Comparison of ENCODE assay signal across 10 cellular contexts in the genomic region with DNA sequence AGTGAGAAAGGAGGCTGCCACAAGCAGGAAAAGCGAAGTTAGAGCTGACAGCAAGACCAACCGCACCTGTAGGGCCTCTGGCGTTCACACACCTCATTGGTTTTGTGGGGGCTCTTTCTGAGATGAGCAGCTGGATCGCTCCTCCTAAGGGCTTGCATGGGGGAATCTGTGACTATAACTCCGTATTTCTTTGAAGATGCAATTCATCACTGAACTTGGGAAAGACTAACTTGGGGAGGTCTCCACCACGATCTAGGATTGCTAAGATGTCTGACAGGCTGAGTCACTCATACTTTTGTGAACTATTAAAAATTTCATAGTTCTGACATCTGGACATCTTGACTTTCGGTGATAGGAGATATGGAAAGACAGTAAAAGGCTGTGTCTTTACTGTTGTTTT.
DNase-seq lines count a peak whose midpoint lies in the region; ATAC-seq and TF ChIP-seq lines count a peak whose summit lies in the region.
"Had no signal": no experiment of that assay in that cellular context is flagged by ENCODE, and none has a peak within 500 bp of the region (broad histone marks: within the 10 kb centered on the region; RNA-seq: fewer than 3 reads in every experiment).

No MANE protein-coding gene starts in this region.

- peaks cover 15 to 58% (median 32%) of the 10 kb centered on the region in 3 donors for H3K4me1 ChIP-seq in esophagus squamous epithelium
- peaks cover 3% of the 10 kb centered on the region; the same call in 1 of the 2 replicates for H3K4me1 ChIP-seq in HAP-1

- no peak for TF ChIP-seq POLR2A in esophagus squamous epithelium (IDR thresholded peaks at IDR 0.05)

- H3K36me3 ChIP-seq in esophagus squamous epithelium = peaks cover 0 to 16% (median 0%) of the 10 kb centered on the region in 3 donors
- H3K36me3 ChIP-seq in HAP-1 (replicated peaks) = no peaks in the 10 kb centered on the region

- H3K27ac Mint-ChIP-seq in osteocyte (ENCODE audit: unreplicated experiment) (peak overlapping the region; percentile 80), endothelial cell (ENCODE audit: unreplicated experiment) (no peak overlapping the region)

- H3K4me1 Mint-ChIP-seq in osteocyte (ENCODE audit: unreplicated experiment) (peaks cover 33% of the 10 kb centered on the region), endothelial cell (ENCODE audit: unreplicated experiment) (peaks cover 46% of the 10 kb centered on the region)

- no peaks in the 10 kb centered on the region for H3K9me3 ChIP-seq in esophagus squamous epithelium
- no peaks in the 10 kb centered on the region for H3K9me3 ChIP-seq in HAP-1

- WGBS in esophagus squamous epithelium, 2 donors = 78 to 81% methylated on average over 7 of the region's 7 CpGs

- in situ Hi-C loops in HAP-1 (cut with MboI; ENCODE audit: low sequenced_read_pairs) = no loop called here

- no peaks in the 10 kb centered on the region for H3K27me3 Mint-ChIP-seq in osteocyte (ENCODE audit: unreplicated experiment)
- peaks cover 6% of the 10 kb centered on the region for H3K27me3 Mint-ChIP-seq in endothelial cell (ENCODE audit: unreplicated experiment)
- H3K27me3 Mint-ChIP-seq: T-cell had no signal

- DNase-seq in Daoy (ENCODE audit: low read depth) = peak; percentile 19
- peak; percentile 89 for DNase-seq in NCI-H226
- no peak for DNase-seq in esophagus squamous epithelium (lab: John Stamatoyannopoulos, UW)
- no peak for DNase-seq in osteocyte (ENCODE audit: extremely low spot score, unreplicated experiment)
- no peak for DNase-seq in NCI-H1092 (lab: John Stamatoyannopoulos, UW)
- no peak for DNase-seq in HAP-1 (ENCODE audit: low spot score in 2 of 2)
- no peak for DNase-seq in endothelial cell (ENCODE audit: low spot score)
- DNase-seq: effector memory CD4-positive, alpha-beta T cell; T-cell had no signal

- H3K27ac ChIP-seq in esophagus squamous epithelium = peak overlapping the region in 3 of 4 donors; percentile 17 to 77 (median 59)

- ATAC-seq in HG02970 (IDR thresholded peaks at IDR 0.05; ENCODE audit: low FRiP score, unreplicated experiment) = no peak

- peaks cover 2% of the 10 kb centered on the region for H3K36me3 Mint-ChIP-seq in osteocyte (ENCODE audit: unreplicated experiment)
- peaks cover 26% of the 10 kb centered on the region for H3K36me3 Mint-ChIP-seq in endothelial cell (ENCODE audit: low read depth, unreplicated experiment)

- H3K9me3 Mint-ChIP-seq in osteocyte (ENCODE audit: unreplicated experiment) (no peaks in the 10 kb centered on the region), endothelial cell (ENCODE audit: unreplicated experiment) (no peaks in the 10 kb centered on the region)
- H3K9me3 Mint-ChIP-seq: T-cell had no signal

- intact Hi-C loops in esophagus squamous epithelium (cut with DNase I) = no loop called here

- H3K4me3 Mint-ChIP-seq in osteocyte (ENCODE audit: unreplicated experiment) (no peak overlapping the region), endothelial cell (ENCODE audit: unreplicated experiment) (no peak overlapping the region)

- no peak for TF ChIP-seq CTCF in esophagus squamous epithelium (IDR thresholded peaks at IDR 0.05)
- TF ChIP-seq CTCF in osteocyte (IDR thresholded peaks at IDR 0.05) = no peak
- TF ChIP-seq CTCF in endothelial cell (IDR thresholded peaks at IDR 0.05; ENCODE audit: unreplicated experiment) = no peak

- no peaks in the 10 kb centered on the region for H3K27me3 ChIP-seq in esophagus squamous epithelium
- no peaks in the 10 kb centered on the region for H3K27me3 ChIP-seq in HAP-1 (ENCODE audit: low read depth)

- H3K4me3 ChIP-seq in esophagus squamous epithelium (no peak overlapping the region), HAP-1 (no peak overlapping the region)

Comparison
In these comparisons a context has a peak if more than half of its experiments do, and no peak if none do; other contexts are left out.
1. DNase-seq: peak in Daoy (single experiment) and NCI-H226 (single experiment); none in esophagus squamous epithelium (single experiment), osteocyte (single experiment), NCI-H1092 (single experiment), HAP-1 (0 of 2) and endothelial cell (single experiment).